8 cellular contexts compared by ENCODE assay signal in the genomic region with DNA sequence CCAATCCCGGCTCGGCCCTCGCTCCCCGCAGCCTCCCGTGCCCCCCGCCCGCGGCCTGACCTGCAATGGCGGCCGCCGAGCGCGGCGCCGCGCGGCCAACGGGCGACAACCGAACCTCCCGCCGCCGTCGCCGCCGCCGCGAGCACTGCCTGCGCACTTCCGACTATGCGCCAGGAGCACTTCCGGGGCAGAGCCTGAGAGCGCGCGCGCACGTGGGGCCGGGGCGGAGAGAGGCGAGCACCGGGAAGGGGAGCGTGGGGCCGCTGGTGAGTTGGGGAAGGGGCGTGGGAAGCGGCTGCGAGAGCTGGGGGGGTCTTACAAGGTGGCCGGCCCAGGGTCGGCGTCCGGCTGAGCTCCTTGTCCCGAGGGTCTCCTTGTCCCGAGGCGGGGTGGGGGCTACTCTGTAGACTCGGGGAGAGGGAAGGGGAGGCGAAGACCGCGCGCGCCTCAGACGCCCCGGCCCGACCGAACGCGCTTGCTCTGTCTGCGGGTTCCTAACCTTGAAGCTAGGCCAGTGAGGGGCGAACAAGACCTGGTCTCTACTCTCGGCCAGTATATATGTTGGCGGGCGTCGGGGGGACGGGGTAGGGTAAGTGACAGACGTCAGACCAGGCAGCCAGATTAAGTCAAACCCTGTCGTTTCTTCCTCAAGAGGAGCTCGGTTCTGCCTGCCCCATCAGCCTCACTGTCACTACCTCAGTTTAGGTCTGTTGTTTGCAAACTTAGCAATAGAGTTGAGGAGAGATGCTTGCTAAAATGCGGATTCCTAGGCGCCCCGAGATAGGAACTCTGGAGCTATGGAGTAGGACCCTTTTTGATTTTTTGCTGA. TPM values are rescaled to one million over a fixed set of nuclear protein-coding genes. Genes with fewer than 3 reads are reported as not detected.
A peak's percentile ranks its signal among the peaks of the same experiment; 100 is the strongest.
DNase-seq lines count a peak whose midpoint lies in the region; ATAC-seq and TF ChIP-seq lines count a peak whose summit lies in the region.

A gene with protein sequence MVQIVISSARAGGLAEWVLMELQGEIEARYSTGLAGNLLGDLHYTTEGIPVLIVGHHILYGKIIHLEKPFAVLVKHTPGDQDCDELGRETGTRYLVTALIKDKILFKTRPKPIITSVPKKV (minus strand): TSS at position 165 of the 829 bp plus-strand sequence. CDS start 11,130 bp downstream, outside the sequence.
A gene (plus strand): TSS at position 226 of the 829 bp plus-strand sequence. CDS start 811 bp downstream, outside the sequence.

- H3K27me3 ChIP-seq in HL-60 (ENCODE audit: insufficient read depth, poor library complexity, severe bottlenecking) (no peaks in the 10 kb centered on the region), mucosa of rectum (ENCODE audit: control insufficient read depth in 2 of 2, insufficient read depth in 2 of 2, low read length in 2 of 2) (no peaks in the 10 kb centered on the region)

- peak within 1 kb of the TSS; percentile 96 for H3K27ac ChIP-seq in HL-60 (replicated peaks)
- H3K27ac ChIP-seq in mucosa of rectum (ENCODE audit: low read depth in 2 of 2, low read length in 2 of 2), result peak within 1 kb of the TSS; percentile 86

- H3K4me3 ChIP-seq in HL-60 (replicated peaks; ENCODE audit: insufficient read depth, low read length) (peak within 1 kb of the TSS; percentile 98), epithelial cell of proximal tubule (ENCODE audit: low read depth, low read length) (peak within 1 kb of the TSS; percentile 85), mucosa of rectum (ENCODE audit: low read length in 2 of 2) (peak within 1 kb of the TSS; percentile 89 to 95)

- H3K36me3 ChIP-seq in mucosa of rectum (ENCODE audit: control insufficient read depth in 2 of 2, insufficient read depth in 2 of 2, low read length in 2 of 2), result peaks cover 5% of the 10 kb centered on the region in 2 donors

- ATAC-seq in GM19455 (IDR thresholded peaks at IDR 0.05; ENCODE audit: unreplicated experiment), result peak; percentile 89

- H3K9ac ChIP-seq in mucosa of rectum (ENCODE audit: low read depth in 1 of 2, low read length in 2 of 2), result peak within 1 kb of the TSS; percentile 91 to 95

- no peaks in the 10 kb centered on the region for H3K9me3 ChIP-seq in mucosa of rectum (ENCODE audit: control insufficient read depth in 2 of 2, low read length in 2 of 2)

- H3K4me1 ChIP-seq in mucosa of rectum (ENCODE audit: control insufficient read depth in 2 of 2, insufficient read depth in 2 of 2, low read length in 2 of 2), result peaks cover 9 to 11% of the 10 kb centered on the region in 2 donors

- TF ChIP-seq CTCF in HL-60 (IDR thresholded peaks at IDR 0.05; ENCODE audit: insufficient read depth, low read length) (no peak), epithelial cell of proximal tubule (conservative IDR thresholded peaks at IDR 0.05; ENCODE audit: low read depth, low read length) (no peak)

- peak; percentile 76 for DNase-seq in CMK (ENCODE audit: low read depth)
- DNase-seq in HL-60 (ENCODE audit: low read depth in 1 of 2, low spot score in 1 of 2), result peak; percentile 83 to 88
- DNase-seq in OCI-M1 (lab: John Stamatoyannopoulos, UW), result peak; percentile 88
- peak; percentile 83 for DNase-seq in activated T-cell treated with anti-CD3 and anti-CD28 coated beads for 24 hours (ENCODE audit: low read depth)
- DNase-seq in epithelial cell of proximal tubule (ENCODE audit: low read depth), result no peak
- peak; percentile 65 to 73 for DNase-seq in stimulated activated CD8-positive, alpha-beta memory T cell treated with anti-CD3 and anti-CD28 coated beads, Interleukin-4, amount 100 ng/mL, for 4 hours (ENCODE audit: low read depth in 2 of 2, low spot score in 1 of 2)

RNA-seq across cellular contexts. Expression of the first gene that starts in this region (rescaled TPM):
- total RNA-seq in epithelial cell of proximal tubule, result 47.4 and 53.7 TPM in 2 replicates

RNA-seq across cellular contexts. Expression of the second gene that starts in this region (rescaled TPM):
- 16.3 and 41.0 TPM in 2 replicates for total RNA-seq in epithelial cell of proximal tubule
